ENCODE assay signal across 19 cellular contexts in the genomic region with DNA sequence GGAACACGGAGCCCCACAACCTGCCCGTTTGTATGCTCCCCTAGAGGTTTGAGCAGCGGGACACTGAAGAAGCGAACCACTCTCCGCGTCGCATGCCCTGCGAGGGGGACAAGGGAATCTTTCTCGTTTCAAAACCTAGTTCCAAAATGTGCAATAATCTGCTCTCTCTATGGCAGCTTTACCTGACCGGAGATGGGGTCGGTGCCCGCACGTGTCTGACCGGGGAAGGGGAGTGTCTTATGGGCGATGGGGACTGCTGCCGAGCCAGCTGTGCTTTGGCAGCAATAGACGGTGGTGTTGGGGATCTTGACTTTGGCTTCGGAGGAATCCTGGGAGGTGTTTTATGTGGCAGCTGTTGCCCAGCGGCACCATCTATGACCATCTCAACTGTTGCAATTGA.
"Had no signal": no experiment of that assay in that cellular context is flagged by ENCODE, and none has a peak within 500 bp of the region (broad histone marks: within the 10 kb centered on the region; RNA-seq: fewer than 3 reads in every experiment).

No MANE protein-coding gene starts in this region.

- H3K4me1 ChIP-seq: esophagus squamous epithelium, testis, tibial artery had no signal

- H3K9me3 ChIP-seq: esophagus squamous epithelium, ovary, testis had no signal

- DNase-seq: cortex of kidney; effector memory CD8-positive, alpha-beta T cell; erythroblast; esophagus squamous epithelium; foreskin melanocyte; left colon; natural killer cell; occipital lobe; ovary; retina; stimulated activated CD4-positive, alpha-beta T cell treated with anti-CD3 and anti-CD28 coated beads, Interleukin-4, amount 100 ng/mL, for 4 hours; stimulated activated naive CD8-positive, alpha-beta T cell treated with anti-CD3 and anti-CD28 coated beads, Interleukin-15, Interleukin-2, amounts not matched to agents 100 U/mL and 50 U/mL, for 24 hours; substantia nigra; testis; tibial artery had no signal

- H3K4me3 ChIP-seq: esophagus squamous epithelium, hepatocyte, lung, ovary, testis, tibial artery had no signal

- ATAC-seq: effector memory CD8-positive, alpha-beta T cell; left colon; natural killer cell; sciatic nerve; stimulated activated memory B cell treated with anti-CD40 and anti-IgM and Interleukin-4, amounts not matched to agents 10 μg/mL and 1 μg/mL and 100 μg/mL, for 72 hours; stimulated activated naive CD8-positive, alpha-beta T cell treated with anti-CD3 and anti-CD28 coated beads, Interleukin-15, Interleukin-2, amounts not matched to agents 100 U/mL and 50 U/mL, for 24 hours had no signal

- H3K27ac ChIP-seq: esophagus squamous epithelium, hepatocyte, ovary, testis, tibial artery had no signal

- H3K36me3 ChIP-seq: esophagus squamous epithelium, ovary, tibial artery had no signal

- H3K27me3 ChIP-seq: esophagus squamous epithelium, hepatocyte, ovary, testis, tibial artery had no signal
